ENCODE assay signal across 8 cellular contexts in the genomic region with DNA sequence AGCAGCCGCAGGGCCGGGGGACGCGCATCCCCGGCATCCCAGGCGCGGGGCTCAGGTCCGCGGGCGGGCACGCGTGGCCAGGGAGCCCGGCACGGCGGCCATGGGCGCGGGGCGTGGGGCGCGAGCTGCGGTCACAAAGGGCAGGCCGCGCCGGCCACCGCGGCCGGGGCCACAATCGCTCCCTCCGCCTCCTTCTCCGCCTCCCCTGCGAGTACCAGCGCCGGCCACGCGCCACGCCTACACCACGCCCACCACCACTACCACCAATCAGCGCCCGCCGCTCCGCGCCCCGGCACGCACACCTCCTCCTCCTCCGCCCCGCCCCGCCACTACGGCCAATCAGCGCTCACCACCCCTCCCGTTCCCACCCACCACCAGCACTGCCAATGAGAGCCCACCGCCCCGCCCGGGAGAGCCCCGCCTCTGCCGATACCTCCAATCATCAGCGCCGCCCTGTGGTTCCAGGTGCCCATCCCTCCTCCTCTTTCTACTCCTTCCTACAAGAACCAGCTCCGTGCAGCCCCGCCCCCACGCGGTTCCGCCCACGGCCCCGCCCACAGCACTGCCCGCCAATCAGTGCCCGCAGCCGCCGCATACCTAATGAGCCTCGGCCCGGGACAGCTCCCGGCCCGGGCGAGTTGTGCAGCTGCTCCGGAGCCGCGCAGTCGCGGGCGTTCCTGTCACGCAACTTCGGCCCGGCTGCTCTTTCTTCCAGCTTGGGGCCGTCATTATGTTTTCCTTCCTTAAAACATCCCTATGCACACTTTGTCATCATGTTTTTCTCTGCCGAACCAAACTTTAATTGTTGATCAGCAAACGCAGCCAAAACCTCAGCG. TPM values are rescaled to one million over a fixed set of nuclear protein-coding genes. Genes with fewer than 3 reads are reported as not detected.
DNase-seq lines count a peak whose midpoint lies in the region; ATAC-seq and TF ChIP-seq lines count a peak whose summit lies in the region.

RPS6KA2 (minus strand) TSS at position 213 of the 836 bp plus-strand sequence. CDS start 232 bp downstream, outside the sequence.

- peaks cover 5 to 13% of the 10 kb centered on the region in 2 donors for H3K4me1 ChIP-seq in esophagus (ENCODE audit: control insufficient read depth in 2 of 2, insufficient read depth in 2 of 2, low read length in 1 of 2)
- peaks cover 29% of the 10 kb centered on the region for H3K4me1 ChIP-seq in mucosa of stomach (ENCODE audit: control insufficient read depth, insufficient read depth, low read length)

- WGBS in esophagus, 2 donors: 1% methylated on average over 67 to 86 of the region's 86 CpGs

- peak within 1 kb of the TSS; percentile 67 for H3K4me3 ChIP-seq in Jurkat, Clone E6-1 (ENCODE audit: low read length)
- peak within 1 kb of the TSS; percentile 72 to 77 for H3K4me3 ChIP-seq in esophagus (ENCODE audit: low read depth in 1 of 2, low read length in 2 of 2)
- H3K4me3 ChIP-seq in mucosa of stomach (ENCODE audit: low read length): peak within 1 kb of the TSS; percentile 73

- peak within 1 kb of the TSS; percentile 86 to 87 for H3K27ac ChIP-seq in esophagus (ENCODE audit: low read depth in 2 of 2, low read length in 1 of 2)

- H3K27me3 ChIP-seq in esophagus (ENCODE audit: control insufficient read depth in 1 of 2, insufficient read depth in 2 of 2, low read length in 2 of 2): no peaks in the 10 kb centered on the region
- peaks cover 3% of the 10 kb centered on the region for H3K27me3 ChIP-seq in mucosa of stomach (ENCODE audit: control insufficient read depth, insufficient read depth, low read length)

- peak; percentile 89 for DNase-seq in DMS53 treated with DMSO at 0.1 percent for 48 hours (lab: John Stamatoyannopoulos, UW; ENCODE audit: unreplicated experiment)
- peak; percentile 98 for DNase-seq in Jurkat, Clone E6-1 (ENCODE audit: low read depth, low spot score)
- peak; percentile 100 for DNase-seq in activated T-cell treated with anti-CD3 and anti-CD28 coated beads, Interleukin-2, amount 50 U/mL, for 48 hours
- DNase-seq in stimulated activated CD8-positive, alpha-beta memory T cell treated with anti-CD3 and anti-CD28 coated beads, Interleukin-4, amount 100 ng/mL, for 48 hours: peak; percentile 99

- H3K9ac ChIP-seq in mucosa of stomach (ENCODE audit: low read length): peak within 1 kb of the TSS; percentile 82

- H3K36me3 ChIP-seq in esophagus (ENCODE audit: control insufficient read depth in 2 of 2, insufficient read depth in 2 of 2, low read length in 1 of 2) (no peaks in the 10 kb centered on the region), mucosa of stomach (ENCODE audit: control insufficient read depth, insufficient read depth, low read length) (no peaks in the 10 kb centered on the region)

- H3K9me3 ChIP-seq in esophagus (ENCODE audit: control insufficient read depth in 2 of 2, insufficient read depth in 1 of 2, low read depth in 1 of 2, low read length in 1 of 2) (no peaks in the 10 kb centered on the region), mucosa of stomach (ENCODE audit: control insufficient read depth, low read length) (no peaks in the 10 kb centered on the region)

- ATAC-seq in GM21717 (IDR thresholded peaks at IDR 0.05; ENCODE audit: unreplicated experiment): peak; percentile 92

TF ChIP-seq in PFSK-1, 5 proteins besides CTCF, POLR2A, EP300 and RAD21:
- TF ChIP-seq REST (IDR thresholded peaks at IDR 0.05; ENCODE audit: insufficient read depth in 1 of 2, low read depth in 2 of 2, low read length in 2 of 2) (peak; percentile 54 to 69; a peak in 3 of 4 replicates), POLR2AphosphoS5 (IDR thresholded peaks at IDR 0.05; ENCODE audit: low read depth, low read length) (peak; percentile 93), FOXP2 (optimal IDR thresholded peaks at IDR 0.05; ENCODE audit: borderline replicate concordance, extremely low read depth, extremely low read length, insufficient read depth) (no peak), TAF1 (IDR thresholded peaks at IDR 0.05; ENCODE audit: borderline replicate concordance, insufficient read depth, low read length) (peak; percentile 83), SIN3A (IDR thresholded peaks at IDR 0.05; ENCODE audit: borderline replicate concordance, insufficient read depth, low read length) (peak; percentile 46; the same call in 1 of the 2 replicates)

RNA-seq across cellular contexts. Expression of gene RPS6KA2, which starts in this region (rescaled TPM):
- polyA plus RNA-seq in Jurkat, Clone E6-1 (2012; ENCODE audit: insufficient read depth, insufficient read length): 4.5 TPM
- polyA plus RNA-seq in PFSK-1 (2012; ENCODE audit: insufficient read length, low read depth): 84.7 TPM
- 1 to 10 TPM; 5.7 to 8.7 TPM for polyA plus RNA-seq in esophagus

Comparison
In these comparisons a context has a peak if more than half of its experiments do, and no peak if none do; other contexts are left out.
1. Peak in every context shown above with its lines: DNase-seq, ATAC-seq, H3K4me3 ChIP-seq and H3K27ac ChIP-seq.